ENCODE assay signal across 1 cellular context in genomic region chr19:3105641-3106508, GRCh38.
TF ChIP-seq lines count a peak whose summit lies in the region.

No MANE protein-coding gene starts in this region.

TF ChIP-seq in WTC11, 78 proteins besides CTCF, POLR2A, EP300 and RAD21 (continued from another document):
- TF ChIP-seq PRDM15 (CRISPR knock-in tag; IDR thresholded peaks at IDR 0.05): no peak
- no peak for TF ChIP-seq ZNF416 (CRISPR knock-in tag; IDR thresholded peaks at IDR 0.05)
- TF ChIP-seq ATF2 (CRISPR knock-in tag; IDR thresholded peaks at IDR 0.05; ENCODE audit: borderline replicate concordance, low read depth): no peak
- no peak for TF ChIP-seq ETV6 (CRISPR knock-in tag; IDR thresholded peaks at IDR 0.05)
- TF ChIP-seq ATF1 (CRISPR knock-in tag; IDR thresholded peaks at IDR 0.05): no peak
- TF ChIP-seq E2F5 (CRISPR knock-in tag; IDR thresholded peaks at IDR 0.05): no peak
- TF ChIP-seq EMX1 (CRISPR knock-in tag; IDR thresholded peaks at IDR 0.05): no peak
TF ChIP-seq in WTC11: peak in this region for 0.
